ENCODE assay signal across 16 cellular contexts in genomic region chr4:148101235-148101634, GRCh38.
DNase-seq lines count a peak whose midpoint lies in the region; ATAC-seq lines count a peak whose summit lies in the region.
"Had no signal": no experiment of that assay in that cellular context is flagged by ENCODE, and none has a peak within 500 bp of the region (broad histone marks: within the 10 kb centered on the region; RNA-seq: fewer than 3 reads in every experiment).

No MANE protein-coding gene starts in this region.

- H3K27me3 Mint-ChIP-seq in activated naive CD4-positive, alpha-beta T cell treated with anti-CD3 and anti-CD28 coated beads, Interleukin-2, amount 50 U/mL, for 24 hours: no peaks in the 10 kb centered on the region
- H3K27me3 Mint-ChIP-seq in activated T-helper 17 cell treated with anti-CD3 and anti-CD28 coated beads, Interleukin-2, amount 50 U/mL, for 72 hours: no peaks in the 10 kb centered on the region
- no peaks in the 10 kb centered on the region for H3K27me3 Mint-ChIP-seq in stimulated activated naive CD8-positive, alpha-beta T cell treated with anti-CD3 and anti-CD28 coated beads, Interleukin-15, amount 100 ng/mL, for 72 hours
- H3K27me3 Mint-ChIP-seq: CD4-positive, alpha-beta memory T cell had no signal

- H3K27ac Mint-ChIP-seq in activated naive CD4-positive, alpha-beta T cell treated with anti-CD3 and anti-CD28 coated beads, Interleukin-2, amount 50 U/mL, for 24 hours: peak overlapping the region; percentile 1
- no peak overlapping the region for H3K27ac Mint-ChIP-seq in activated T-helper 17 cell treated with anti-CD3 and anti-CD28 coated beads, Interleukin-2, amount 50 U/mL, for 72 hours
- H3K27ac Mint-ChIP-seq in stimulated activated naive CD8-positive, alpha-beta T cell treated with anti-CD3 and anti-CD28 coated beads, Interleukin-15, amount 100 ng/mL, for 72 hours: peak overlapping the region in 1 of 2 donors; percentile 63

- H3K4me3 Mint-ChIP-seq in activated naive CD4-positive, alpha-beta T cell treated with anti-CD3 and anti-CD28 coated beads, Interleukin-2, amount 50 U/mL, for 24 hours: no peak overlapping the region
- H3K4me3 Mint-ChIP-seq in activated T-helper 17 cell treated with anti-CD3 and anti-CD28 coated beads, Interleukin-2, amount 50 U/mL, for 72 hours: no peak overlapping the region
- no peak overlapping the region for H3K4me3 Mint-ChIP-seq in stimulated activated naive CD8-positive, alpha-beta T cell treated with anti-CD3 and anti-CD28 coated beads, Interleukin-15, amount 100 ng/mL, for 72 hours
- H3K4me3 Mint-ChIP-seq: CD4-positive, alpha-beta memory T cell had no signal

- peaks cover 43% of the 10 kb centered on the region for H3K4me1 Mint-ChIP-seq in activated naive CD4-positive, alpha-beta T cell treated with anti-CD3 and anti-CD28 coated beads, Interleukin-2, amount 50 U/mL, for 24 hours
- H3K4me1 Mint-ChIP-seq in activated T-helper 17 cell treated with anti-CD3 and anti-CD28 coated beads, Interleukin-2, amount 50 U/mL, for 72 hours: peaks cover 7% of the 10 kb centered on the region
- H3K4me1 Mint-ChIP-seq in stimulated activated naive CD8-positive, alpha-beta T cell treated with anti-CD3 and anti-CD28 coated beads, Interleukin-15, amount 100 ng/mL, for 72 hours: peaks cover 27% of the 10 kb centered on the region

- ATAC-seq in activated T-helper 17 cell treated with anti-CD3 and anti-CD28 coated beads, Interleukin-2, amount 50 U/mL, for 72 hours (replicated peaks): peak; percentile 39
- ATAC-seq in stimulated activated naive CD8-positive, alpha-beta T cell treated with anti-CD3 and anti-CD28 coated beads, Interleukin-15, amount 100 ng/mL, for 72 hours: peak; percentile 85
- ATAC-seq in GM21381 (IDR thresholded peaks at IDR 0.05; ENCODE audit: unreplicated experiment): no peak

- DNase-seq in activated naive CD4-positive, alpha-beta T cell treated with anti-CD3 and anti-CD28 coated beads, Interleukin-2, amount 50 U/mL, for 16 hours: no peak
- DNase-seq in renal cortical epithelial cell (ENCODE audit: low read depth): peak; percentile 33
- peak in 1 of 2 donors; percentile 11 for DNase-seq in stimulated activated naive CD8-positive, alpha-beta T cell treated with anti-CD3 and anti-CD28 coated beads, Interleukin-15, amount 100 ng/mL, for 72 hours
- no peak for DNase-seq in midbrain (lab: John Stamatoyannopoulos, UW)
- DNase-seq: C1 segment of cervical spinal cord; Calu3; CD4-positive, alpha-beta memory T cell; COR-L47; DMS79 treated with DMSO at 0.1 percent for 48 hours; GF-D8; GM23248; H7; HCEC 1CT had no signal

- H3K36me3 Mint-ChIP-seq in activated naive CD4-positive, alpha-beta T cell treated with anti-CD3 and anti-CD28 coated beads, Interleukin-2, amount 50 U/mL, for 24 hours: peaks cover 35% of the 10 kb centered on the region
- peaks cover 24% of the 10 kb centered on the region for H3K36me3 Mint-ChIP-seq in activated T-helper 17 cell treated with anti-CD3 and anti-CD28 coated beads, Interleukin-2, amount 50 U/mL, for 72 hours (ENCODE audit: low read depth)

- no peaks in the 10 kb centered on the region for H3K9me3 Mint-ChIP-seq in activated naive CD4-positive, alpha-beta T cell treated with anti-CD3 and anti-CD28 coated beads, Interleukin-2, amount 50 U/mL, for 24 hours
- no peaks in the 10 kb centered on the region for H3K9me3 Mint-ChIP-seq in activated T-helper 17 cell treated with anti-CD3 and anti-CD28 coated beads, Interleukin-2, amount 50 U/mL, for 72 hours
- no peaks in the 10 kb centered on the region for H3K9me3 Mint-ChIP-seq in stimulated activated naive CD8-positive, alpha-beta T cell treated with anti-CD3 and anti-CD28 coated beads, Interleukin-15, amount 100 ng/mL, for 72 hours
- H3K9me3 Mint-ChIP-seq: CD4-positive, alpha-beta memory T cell had no signal
